15 cellular contexts compared by ENCODE assay signal in the genomic region with DNA sequence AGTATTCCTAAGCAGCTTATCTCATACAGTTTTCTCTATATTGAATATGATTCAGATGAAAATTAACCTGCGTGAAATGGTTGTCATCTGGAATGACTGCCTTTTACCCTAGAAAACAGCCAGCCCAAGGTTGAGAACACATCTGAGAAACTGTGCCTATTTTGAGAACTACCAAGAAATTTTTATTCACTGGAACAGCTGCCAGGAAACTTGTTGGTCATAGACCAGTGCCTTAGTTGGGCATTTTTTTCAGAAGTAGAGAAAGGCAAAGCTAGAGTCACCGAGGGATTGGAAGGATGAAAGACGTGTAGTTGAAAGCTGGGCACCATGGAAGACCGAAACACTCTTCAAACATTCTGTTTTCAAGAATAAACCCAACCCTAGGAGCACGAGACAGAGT.
DNase-seq lines count a peak whose midpoint lies in the region; ATAC-seq and TF ChIP-seq lines count a peak whose summit lies in the region.
"Had no signal": no experiment of that assay in that cellular context is flagged by ENCODE, and none has a peak within 500 bp of the region (broad histone marks: within the 10 kb centered on the region; RNA-seq: fewer than 3 reads in every experiment).

No MANE protein-coding gene starts in this region.

- H3K9me3 Mint-ChIP-seq in stimulated activated naive CD8-positive, alpha-beta T cell treated with anti-CD3 and anti-CD28 coated beads, Interleukin-15, Interleukin-2, amounts not matched to agents 100 ng/mL and 50 ng/mL, for 24 hours: peaks cover 13% of the 10 kb centered on the region
- peaks cover 8 to 16% of the 10 kb centered on the region in 2 donors for H3K9me3 Mint-ChIP-seq in stimulated activated naive CD8-positive, alpha-beta T cell treated with anti-CD3 and anti-CD28 coated beads, Interleukin-15, amount 100 ng/mL, for 72 hours

- H3K27me3 ChIP-seq in neutrophil: no peaks in the 10 kb centered on the region
- H3K27me3 ChIP-seq: dorsolateral prefrontal cortex had no signal

- no peaks in the 10 kb centered on the region for H3K27me3 Mint-ChIP-seq in stimulated activated naive CD8-positive, alpha-beta T cell treated with anti-CD3 and anti-CD28 coated beads, Interleukin-15, Interleukin-2, amounts not matched to agents 100 ng/mL and 50 ng/mL, for 24 hours
- no peaks in the 10 kb centered on the region for H3K27me3 Mint-ChIP-seq in stimulated activated naive CD8-positive, alpha-beta T cell treated with anti-CD3 and anti-CD28 coated beads, Interleukin-15, amount 100 ng/mL, for 72 hours
- H3K27me3 Mint-ChIP-seq: CD4-positive, alpha-beta memory T cell had no signal

- TF ChIP-seq CTCF in neutrophil (IDR thresholded peaks at IDR 0.05): no peak

- H3K4me1 ChIP-seq in neutrophil (ENCODE audit: control insufficient read depth in 1 of 2, insufficient read depth in 1 of 2, low read depth in 1 of 2, low read length in 1 of 2): peaks cover 82 to 84% of the 10 kb centered on the region in 2 experiments

- DNase-seq in stimulated activated naive CD8-positive, alpha-beta T cell treated with anti-CD3 and anti-CD28 coated beads, Interleukin-15, amount 100 ng/mL, for 72 hours: no peak
- DNase-seq in epithelial cell of prostate (ENCODE audit: low read depth, low spot score): no peak
- DNase-seq in OCI-M2 (lab: John Stamatoyannopoulos, UW; ENCODE audit: unreplicated experiment): no peak
- DNase-seq in DMS114 treated with DMSO at 0.1 percent for 48 hours (lab: John Stamatoyannopoulos, UW; ENCODE audit: unreplicated experiment): no peak
- no peak for DNase-seq in NAMALWA (ENCODE audit: low spot score)
- DNase-seq: activated naive CD4-positive, alpha-beta T cell treated with anti-CD3 and anti-CD28 coated beads, Interleukin-2, amount 10 ng/mL, durations not matched to agents 7 days and 5 days; activated T-cell treated with anti-CD3 and anti-CD28 coated beads, Interleukin-2, amount 50 U/mL, for 1 hour; CD4-positive, alpha-beta memory T cell; dorsolateral prefrontal cortex; NCI-H1436 treated with DMSO at 0.1 percent for 48 hours; NCI-H2171 treated with DMSO at 0.1 percent for 48 hours had no signal

- peak overlapping the region in 1 of 2 experiments; percentile 34 for H3K4me3 ChIP-seq in neutrophil (ENCODE audit: low read depth in 1 of 2, low read length in 1 of 2)
- H3K4me3 ChIP-seq: dorsolateral prefrontal cortex had no signal

- H3K27ac Mint-ChIP-seq in stimulated activated naive CD8-positive, alpha-beta T cell treated with anti-CD3 and anti-CD28 coated beads, Interleukin-15, Interleukin-2, amounts not matched to agents 100 ng/mL and 50 ng/mL, for 24 hours: peak overlapping the region; percentile 76
- no peak overlapping the region for H3K27ac Mint-ChIP-seq in stimulated activated naive CD8-positive, alpha-beta T cell treated with anti-CD3 and anti-CD28 coated beads, Interleukin-15, amount 100 ng/mL, for 72 hours
- H3K27ac Mint-ChIP-seq: activated naive CD4-positive, alpha-beta T cell treated with anti-CD3 and anti-CD28 coated beads, Interleukin-2, amount 10 ng/mL, durations not matched to agents 7 days and 5 days had no signal

- no peaks in the 10 kb centered on the region for H3K9me3 ChIP-seq in neutrophil

- ATAC-seq in stimulated activated naive CD8-positive, alpha-beta T cell treated with anti-CD3 and anti-CD28 coated beads, Interleukin-15, amount 100 ng/mL, for 72 hours: no peak
- no peak for ATAC-seq in GM18858 (IDR thresholded peaks at IDR 0.05; ENCODE audit: unreplicated experiment)
- ATAC-seq: HCT116 had no signal

- no peak overlapping the region for H3K4me3 Mint-ChIP-seq in stimulated activated naive CD8-positive, alpha-beta T cell treated with anti-CD3 and anti-CD28 coated beads, Interleukin-15, Interleukin-2, amounts not matched to agents 100 ng/mL and 50 ng/mL, for 24 hours
- no peak overlapping the region for H3K4me3 Mint-ChIP-seq in stimulated activated naive CD8-positive, alpha-beta T cell treated with anti-CD3 and anti-CD28 coated beads, Interleukin-15, amount 100 ng/mL, for 72 hours
- H3K4me3 Mint-ChIP-seq: activated naive CD4-positive, alpha-beta T cell treated with anti-CD3 and anti-CD28 coated beads, Interleukin-2, amount 10 ng/mL, durations not matched to agents 7 days and 5 days; CD4-positive, alpha-beta memory T cell had no signal

- no peaks in the 10 kb centered on the region for H3K36me3 ChIP-seq in neutrophil

- H3K27ac ChIP-seq in epithelial cell of prostate: peak overlapping the region; percentile 82
- peak overlapping the region; percentile 81 for H3K27ac ChIP-seq in neutrophil

- H3K36me3 Mint-ChIP-seq in stimulated activated naive CD8-positive, alpha-beta T cell treated with anti-CD3 and anti-CD28 coated beads, Interleukin-15, Interleukin-2, amounts not matched to agents 100 ng/mL and 50 ng/mL, for 24 hours (ENCODE audit: low read depth): peaks cover 15% of the 10 kb centered on the region

- peaks cover 61% of the 10 kb centered on the region for H3K4me1 Mint-ChIP-seq in stimulated activated naive CD8-positive, alpha-beta T cell treated with anti-CD3 and anti-CD28 coated beads, Interleukin-15, Interleukin-2, amounts not matched to agents 100 ng/mL and 50 ng/mL, for 24 hours (ENCODE audit: low read depth)
- H3K4me1 Mint-ChIP-seq in stimulated activated naive CD8-positive, alpha-beta T cell treated with anti-CD3 and anti-CD28 coated beads, Interleukin-15, amount 100 ng/mL, for 72 hours: peaks cover 24% of the 10 kb centered on the region
